38 cellular contexts compared by ENCODE assay signal in the genomic region with DNA sequence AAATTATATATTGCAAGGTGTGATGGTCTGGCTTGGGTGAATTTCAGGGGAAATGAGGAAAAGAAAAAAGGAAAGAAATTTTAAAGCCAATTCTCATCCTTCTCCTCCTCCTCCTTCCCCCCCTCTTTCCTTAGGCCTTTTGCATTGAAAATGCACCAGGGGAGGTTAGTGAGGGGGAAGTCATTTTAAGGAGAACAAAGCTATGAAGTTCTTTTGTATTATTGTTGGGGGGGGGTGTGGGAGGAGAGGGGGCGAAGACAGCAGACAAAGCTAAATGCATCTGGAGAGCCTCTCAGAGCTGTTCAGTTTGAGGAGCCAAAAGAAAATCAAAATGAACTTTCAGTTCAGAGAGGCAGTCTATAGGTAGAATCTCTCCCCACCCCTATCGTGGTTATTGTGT. TPM values are rescaled to one million over a fixed set of nuclear protein-coding genes. Genes with fewer than 3 reads are reported as not detected.
DNase-seq lines count a peak whose midpoint lies in the region; FAIRE-seq and TF ChIP-seq lines count a peak whose summit lies in the region.
"Had no signal": no experiment of that assay in that cellular context is flagged by ENCODE, and none has a peak within 500 bp of the region (broad histone marks: within the 10 kb centered on the region; RNA-seq: fewer than 3 reads in every experiment).

No MANE protein-coding gene starts in this region.

- H3K9me3 Mint-ChIP-seq in CD8-positive, alpha-beta memory T cell = no peaks in the 10 kb centered on the region
- H3K9me3 Mint-ChIP-seq: activated CD8-positive, alpha-beta T cell treated with anti-CD3 and anti-CD28 coated beads for 36 hours; activated T-helper 1 cell treated with anti-CD3 and anti-CD28 coated beads, Interleukin-12 subunit alpha, Interleukin-12 subunit beta, Interleukin-2, Interleukin-4 antibody, amounts not matched to agents 30 ng/mL and 10 ng/mL and 1 ng/mL, durations not matched to agents 14 hours and 24 hours and 36 hours; stimulated activated naive CD8-positive, alpha-beta T cell treated with anti-CD3 and anti-CD28 coated beads, Interleukin-15, amount 100 ng/mL, for 72 hours had no signal

- TF ChIP-seq EP300 in stomach (IDR thresholded peaks at IDR 0.05) = no peak

- H3K79me2 ChIP-seq in OCI-LY7 (ENCODE audit: insufficient read depth, low read depth, low read length) = peaks cover 21% of the 10 kb centered on the region

- H3K4me3 Mint-ChIP-seq in CD8-positive, alpha-beta memory T cell = peak overlapping the region in 3 of 7 donors; percentile 8 to 23 (median 18)
- H3K4me3 Mint-ChIP-seq: activated CD8-positive, alpha-beta T cell treated with anti-CD3 and anti-CD28 coated beads for 36 hours; activated T-helper 1 cell treated with anti-CD3 and anti-CD28 coated beads, Interleukin-12 subunit alpha, Interleukin-12 subunit beta, Interleukin-2, Interleukin-4 antibody, amounts not matched to agents 30 ng/mL and 10 ng/mL and 1 ng/mL, durations not matched to agents 14 hours and 24 hours and 36 hours had no signal

- no peaks in the 10 kb centered on the region for H3K9me3 ChIP-seq in BE2C
- H3K9me3 ChIP-seq in OCI-LY7 (ENCODE audit: low read length) = no peaks in the 10 kb centered on the region
- no peaks in the 10 kb centered on the region for H3K9me3 ChIP-seq in stomach
- H3K9me3 ChIP-seq in CD8-positive, alpha-beta memory T cell (ENCODE audit: low read length) = no peaks in the 10 kb centered on the region
- H3K9me3 ChIP-seq: body of pancreas, gastroesophageal sphincter, prostate gland, right lobe of liver, vagina had no signal

- DNase-seq in BE2C (no peak), OCI-LY7 (ENCODE audit: low spot score) (no peak), fibroblast of pulmonary artery (ENCODE audit: low read depth) (no peak), stomach (no peak), D721Med (ENCODE audit: insufficient read length, low spot score) (no peak), H54 (ENCODE audit: insufficient read length, low spot score) (no peak)
- DNase-seq in CD8-positive, alpha-beta memory T cell = no peak
- DNase-seq: activated CD8-positive, alpha-beta memory T cell treated with anti-CD3 and anti-CD28 coated beads, Interleukin-2, amount 50 U/mL, for 48 hours; activated CD8-positive, alpha-beta T cell treated with anti-CD3 and anti-CD28 coated beads for 36 hours; activated naive CD4-positive, alpha-beta T cell treated with Interleukin-2 at 50 U/mL for 16 hours; body of pancreas; Calu3; DND-41; hypothalamus; immature natural killer cell; left cardiac atrium; NCI-H1092 treated with DMSO at 0.1 percent for 48 hours; NCI-H187; NCI-H446 treated with DMSO at 0.1 percent for 48 hours; right lobe of liver; stimulated activated naive CD8-positive, alpha-beta T cell treated with anti-CD3 and anti-CD28 coated beads, Interleukin-15, amount 100 ng/mL, for 72 hours had no signal

- no peak for TF ChIP-seq POLR2A in stomach (IDR thresholded peaks at IDR 0.05)
- no peak for TF ChIP-seq POLR2A in H54 (IDR thresholded peaks at IDR 0.05; ENCODE audit: low read depth, low read length)

- H3K36me3 ChIP-seq in BE2C (peaks cover 11% of the 10 kb centered on the region), OCI-LY7 (ENCODE audit: insufficient read depth, low read length) (peaks cover 20% of the 10 kb centered on the region; the same call in 1 of the 2 replicates), stomach (no peaks in the 10 kb centered on the region)
- H3K36me3 ChIP-seq in CD8-positive, alpha-beta memory T cell (ENCODE audit: insufficient read depth, low read length) = no peaks in the 10 kb centered on the region
- H3K36me3 ChIP-seq: gastroesophageal sphincter, prostate gland, right lobe of liver, vagina had no signal

- H3K4me3 ChIP-seq in BE2C (ENCODE audit: low read depth, low read length) (peak overlapping the region; percentile 80), OCI-LY7 (ENCODE audit: low read depth, low read length, poor library complexity, severe bottlenecking) (peak overlapping the region; percentile 59), fibroblast of pulmonary artery (replicated peaks; ENCODE audit: low read depth, low read length) (peak overlapping the region; percentile 22), stomach (peak overlapping the region in 3 of 4 donors; percentile 54 to 71 (median 67))
- no peak overlapping the region for H3K4me3 ChIP-seq in CD8-positive, alpha-beta memory T cell (ENCODE audit: low read length)
- H3K4me3 ChIP-seq: body of pancreas, prostate gland, right lobe of liver, vagina had no signal

- H3K4me1 ChIP-seq in BE2C = peaks cover 15% of the 10 kb centered on the region
- peaks cover 40% of the 10 kb centered on the region for H3K4me1 ChIP-seq in OCI-LY7 (ENCODE audit: insufficient read depth, low read length, poor library complexity, severe bottlenecking)
- peaks cover 18 to 76% (median 37%) of the 10 kb centered on the region in 4 donors for H3K4me1 ChIP-seq in stomach
- H3K4me1 ChIP-seq in CD8-positive, alpha-beta memory T cell (ENCODE audit: insufficient read depth, low read length) = peaks cover 32% of the 10 kb centered on the region
- H3K4me1 ChIP-seq: prostate gland, right lobe of liver had no signal

- H3K9me2 ChIP-seq in OCI-LY7 (ENCODE audit: insufficient read depth, low read length) = no peaks in the 10 kb centered on the region

- BruUV-seq in OCI-LY7 (replicated peaks; lab: Mats Ljungman, UMichigan) = TSS peak; percentile 81

- peaks cover 22 to 37% (median 32%) of the 10 kb centered on the region in 3 donors for H3K4me1 Mint-ChIP-seq in CD8-positive, alpha-beta memory T cell

- TF ChIP-seq CTCF in BE2C (IDR thresholded peaks at IDR 0.05; ENCODE audit: low read depth, low read length) (no peak), OCI-LY7 (conservative IDR thresholded peaks at IDR 0.05; ENCODE audit: low read length) (no peak), fibroblast of pulmonary artery (IDR thresholded peaks at IDR 0.05; ENCODE audit: low read length, missing control alignments) (no peak), stomach (IDR thresholded peaks at IDR 0.05) (no peak), D721Med (IDR thresholded peaks at IDR 0.05; ENCODE audit: insufficient read depth, missing control alignments) (no peak)

- no peak overlapping the region for H2AFZ ChIP-seq in OCI-LY7 (ENCODE audit: low read length)

- H3K27me3 Mint-ChIP-seq in CD8-positive, alpha-beta memory T cell = peaks cover 33 to 85% of the 10 kb centered on the region in 2 donors

- POLR2A ChIA-PET in OCI-LY7 (lab: Charles Lee) = interaction anchor here (0.6 to 1.6 kb wide), 5 partner anchors 21 to 1578 kb away, joined by 3 to 6 read pairs (median 5); a partner anchor contains a TSS
- POLR2A ChIA-PET in CD8-positive, alpha-beta memory T cell (lab: Charles Lee) = interaction anchor here (0.6 kb wide), 1 partner anchor 126 kb away, joined by 3 read pairs; no protein-coding TSS in a partner anchor

- intact Hi-C loops in OCI-LY7 (cut with micrococcal nuclease; ENCODE audit: unreplicated experiment) (no loop called here), stomach (cut with DNase I; ENCODE audit: low total_unique reads) (no loop called here)

- H3K27me3 ChIP-seq in BE2C (no peaks in the 10 kb centered on the region), stomach (peaks cover 0 to 63% (median 4%) of the 10 kb centered on the region in 3 donors)
- peaks cover 50% of the 10 kb centered on the region for H3K27me3 ChIP-seq in CD8-positive, alpha-beta memory T cell (ENCODE audit: insufficient read depth, low read length, poor library complexity, severe bottlenecking)

- H3K27ac ChIP-seq in OCI-LY7 (ENCODE audit: low read depth, low read length, poor library complexity, severe bottlenecking) (no peak overlapping the region), stomach (peak overlapping the region in 1 of 5 donors; percentile 91)
- H3K27ac ChIP-seq in CD8-positive, alpha-beta memory T cell (ENCODE audit: low read depth, low read length) = no peak overlapping the region
- H3K27ac ChIP-seq: body of pancreas, prostate gland, right lobe of liver, RWPE1, vagina had no signal

- no peak overlapping the region for H3K27ac Mint-ChIP-seq in CD8-positive, alpha-beta memory T cell
- H3K27ac Mint-ChIP-seq: activated CD8-positive, alpha-beta T cell treated with anti-CD3 and anti-CD28 coated beads for 36 hours; CD14-positive monocyte; stimulated activated naive CD8-positive, alpha-beta T cell treated with anti-CD3 and anti-CD28 coated beads, Interleukin-15, amount 100 ng/mL, for 72 hours had no signal

- 54 to 81% (median 71%) methylated on average over 2 of the region's 2 CpGs for WGBS in stomach, 5 donors

- peak overlapping the region; percentile 71 for H3K4me2 ChIP-seq in OCI-LY7 (ENCODE audit: low read length)

- FAIRE-seq in D721Med (lab: Jason Lieb, UNC) (no peak), H54 (lab: Jason Lieb, UNC) (no peak)
- FAIRE-seq: endometrium, GM19239, HTR-8/SVneo had no signal

- H4K20me1 ChIP-seq in OCI-LY7 (ENCODE audit: insufficient read depth, low read length) = 0 out of 2 replicates have a peak, but pooled peaks cover 4% of the 10 kb centered on the region

- peaks cover 0 to 9% (median 5%) of the 10 kb centered on the region in 3 donors for H3K36me3 Mint-ChIP-seq in CD8-positive, alpha-beta memory T cell

- CTCF ChIA-PET in OCI-LY7 (lab: Charles Lee; ENCODE audit: unreplicated experiment) = interaction anchor here (0.6 kb wide), 1 partner anchor 153 kb away, joined by 14 read pairs; no protein-coding TSS in a partner anchor
- CTCF ChIA-PET in CD8-positive, alpha-beta memory T cell (lab: Charles Lee) = interaction anchor here (1.2 to 3.5 kb wide), 4 partner anchors 9 to 146 kb away, joined by 3 to 10 read pairs (median 4); no protein-coding TSS in a partner anchor

RNA-seq across cellular contexts. Expression of a gene that starts 1.9 kb away (rescaled TPM):
- polyA plus RNA-seq in BE2C (2012; ENCODE audit: insufficient read depth, insufficient read length, low read depth) = 43.8 TPM
- 6.2 and 7.1 TPM in 2 replicates for total RNA-seq in OCI-LY7 (2014; rRNA removed; shearing (Covaris generic))
- total RNA-seq in OCI-LY7 (2022) = 20.0 and 20.1 TPM in 2 replicates
- total RNA-seq in stomach = 1 to 10 TPM in 2 of 5 donors, not detected in 3; 2.6 to 3.5 TPM
- 1 to 10 TPM in 2 of 3 donors, under 1 TPM in 1; 0.92 to 3.7 (median 2.6) TPM for polyA plus RNA-seq in stomach
- total RNA-seq in CD8-positive, alpha-beta memory T cell = 1 to 10 TPM; 1.3 to 1.4 TPM
- polyA plus RNA-seq in CD8-positive, alpha-beta memory T cell = 0.37 TPM
- total RNA-seq: activated T-helper 1 cell treated with anti-CD3 and anti-CD28 coated beads, Interleukin-12 subunit alpha, Interleukin-12 subunit beta, Interleukin-2, Interleukin-4 antibody, amounts not matched to agents 30 ng/mL and 10 ng/mL and 1 ng/mL, durations not matched to agents 14 hours and 24 hours and 36 hours; body of pancreas; cerebellum; dermis microvascular lymphatic vessel endothelial cell; H7; lung microvascular endothelial cell had no signal
- polyA plus RNA-seq: CD14-positive monocyte had no signal

RNA-seq across cellular contexts. Expression of a gene that starts 22.7 kb away (rescaled TPM):
- polyA plus RNA-seq in BE2C (2012; ENCODE audit: insufficient read depth, insufficient read length, low read depth) = 8.1 TPM
- total RNA-seq in OCI-LY7 (2014; rRNA removed; shearing (Covaris generic)) = not detected in 2 replicates
- total RNA-seq in OCI-LY7 (2022) (not detected in 2 replicates), stomach (not detected)
- 1 to 10 TPM in 1 of 3 donors, under 1 TPM in 1, not detected in 1; 0.25 to 1.3 TPM for polyA plus RNA-seq in stomach
- not detected for total RNA-seq in CD8-positive, alpha-beta memory T cell
- polyA plus RNA-seq in CD8-positive, alpha-beta memory T cell = not detected
- total RNA-seq: activated CD8-positive, alpha-beta T cell treated with anti-CD3 and anti-CD28 coated beads for 36 hours; activated T-helper 1 cell treated with anti-CD3 and anti-CD28 coated beads, Interleukin-12 subunit alpha, Interleukin-12 subunit beta, Interleukin-2, Interleukin-4 antibody, amounts not matched to agents 30 ng/mL and 10 ng/mL and 1 ng/mL, durations not matched to agents 14 hours and 24 hours and 36 hours; body of pancreas; Calu3; cerebellum; dermis microvascular lymphatic vessel endothelial cell; H7; left cardiac atrium; lung microvascular endothelial cell; mucosa of gallbladder; right lobe of liver; SK-MEL-5; T-helper 1 cell treated with Interleukin-12 subunit alpha and Interleukin-12 subunit beta and Interleukin-4 antibody, amounts not matched to agents 30 ng/mL and 1 ng/mL, for 36 hours; vagina had no signal
- polyA plus RNA-seq: CD14-positive monocyte, immature natural killer cell, thymus had no signal

RNA-seq across cellular contexts. Expression of a gene that starts 27.3 kb away (rescaled TPM):
- polyA plus RNA-seq in BE2C (2012; ENCODE audit: insufficient read depth, insufficient read length, low read depth) = 45.2 TPM
- 0.92 and 1.6 TPM in 2 replicates for total RNA-seq in OCI-LY7 (2014; rRNA removed; shearing (Covaris generic))
- 2.7 and 3.7 TPM in 2 replicates for total RNA-seq in OCI-LY7 (2022)
- total RNA-seq in stomach = 1 to 10 TPM in 1 of 5 donors, not detected in 4; 2.0 TPM
- 1 to 10 TPM in 1 of 3 donors, under 1 TPM in 1, not detected in 1; 0.46 to 1.0 TPM for polyA plus RNA-seq in stomach
- not detected for total RNA-seq in CD8-positive, alpha-beta memory T cell
- not detected for polyA plus RNA-seq in CD8-positive, alpha-beta memory T cell
- total RNA-seq: activated CD8-positive, alpha-beta T cell treated with anti-CD3 and anti-CD28 coated beads for 36 hours; activated T-helper 1 cell treated with anti-CD3 and anti-CD28 coated beads, Interleukin-12 subunit alpha, Interleukin-12 subunit beta, Interleukin-2, Interleukin-4 antibody, amounts not matched to agents 30 ng/mL and 10 ng/mL and 1 ng/mL, durations not matched to agents 14 hours and 24 hours and 36 hours; body of pancreas; cerebellum; dermis microvascular lymphatic vessel endothelial cell; H7; lung microvascular endothelial cell; right lobe of liver; T-helper 1 cell treated with Interleukin-12 subunit alpha and Interleukin-12 subunit beta and Interleukin-4 antibody, amounts not matched to agents 30 ng/mL and 1 ng/mL, for 36 hours; vagina had no signal
- polyA plus RNA-seq: CD14-positive monocyte, immature natural killer cell had no signal

RNA-seq across cellular contexts. Expression of a gene that starts 46.7 kb away (rescaled TPM):
- 24.8 TPM for polyA plus RNA-seq in BE2C (2012; ENCODE audit: insufficient read depth, insufficient read length, low read depth)
- total RNA-seq in OCI-LY7 (2014; rRNA removed; shearing (Covaris generic)) = not detected in 2 replicates
- not detected in 2 replicates for total RNA-seq in OCI-LY7 (2022)
- not detected for total RNA-seq in stomach
- polyA plus RNA-seq in stomach = under 1 TPM in 1 of 3 donors, not detected in 2; 0.08 TPM
- not detected for total RNA-seq in CD8-positive, alpha-beta memory T cell
- not detected for polyA plus RNA-seq in CD8-positive, alpha-beta memory T cell
- total RNA-seq: activated CD8-positive, alpha-beta T cell treated with anti-CD3 and anti-CD28 coated beads for 36 hours; activated T-helper 1 cell treated with anti-CD3 and anti-CD28 coated beads, Interleukin-12 subunit alpha, Interleukin-12 subunit beta, Interleukin-2, Interleukin-4 antibody, amounts not matched to agents 30 ng/mL and 10 ng/mL and 1 ng/mL, durations not matched to agents 14 hours and 24 hours and 36 hours; body of pancreas; cerebellum; dermis microvascular lymphatic vessel endothelial cell; H7; left cardiac atrium; lung microvascular endothelial cell; mucosa of gallbladder; right lobe of liver; T-helper 1 cell treated with Interleukin-12 subunit alpha and Interleukin-12 subunit beta and Interleukin-4 antibody, amounts not matched to agents 30 ng/mL and 1 ng/mL, for 36 hours; vagina had no signal
- polyA plus RNA-seq: CD14-positive monocyte, immature natural killer cell had no signal

RNA-seq across cellular contexts. Expression of a gene that starts 55.6 kb away (rescaled TPM):
- 33.9 TPM for polyA plus RNA-seq in BE2C (2012; ENCODE audit: insufficient read depth, insufficient read length, low read depth)
- total RNA-seq in OCI-LY7 (2014; rRNA removed; shearing (Covaris generic)) = not detected in 2 replicates
- total RNA-seq in OCI-LY7 (2022) (0.42 and 0.57 TPM in 2 replicates), stomach (not detected)
- polyA plus RNA-seq in stomach = under 1 TPM in 1 of 3 donors, not detected in 2; 0.08 TPM
- total RNA-seq in CD8-positive, alpha-beta memory T cell = not detected
- polyA plus RNA-seq in CD8-positive, alpha-beta memory T cell = not detected
- total RNA-seq: activated CD8-positive, alpha-beta T cell treated with anti-CD3 and anti-CD28 coated beads for 36 hours; activated T-helper 1 cell treated with anti-CD3 and anti-CD28 coated beads, Interleukin-12 subunit alpha, Interleukin-12 subunit beta, Interleukin-2, Interleukin-4 antibody, amounts not matched to agents 30 ng/mL and 10 ng/mL and 1 ng/mL, durations not matched to agents 14 hours and 24 hours and 36 hours; body of pancreas; cerebellum; gastroesophageal sphincter; H7; left cardiac atrium; lung microvascular endothelial cell; mucosa of gallbladder; right lobe of liver; T-helper 1 cell treated with Interleukin-12 subunit alpha and Interleukin-12 subunit beta and Interleukin-4 antibody, amounts not matched to agents 30 ng/mL and 1 ng/mL, for 36 hours; vagina had no signal
- polyA plus RNA-seq: CD14-positive monocyte, immature natural killer cell had no signal
